Comparison of ENCODE assay signal across 1 cellular context in genomic region chr3:168533600-168533999, GRCh38.
TF ChIP-seq lines count a peak whose summit lies in the region.

No MANE protein-coding gene starts in this region.

TF ChIP-seq in GM23338, 12 proteins besides CTCF, POLR2A, EP300 and RAD21 (continued from another document):
- TF ChIP-seq, protein P1, sequence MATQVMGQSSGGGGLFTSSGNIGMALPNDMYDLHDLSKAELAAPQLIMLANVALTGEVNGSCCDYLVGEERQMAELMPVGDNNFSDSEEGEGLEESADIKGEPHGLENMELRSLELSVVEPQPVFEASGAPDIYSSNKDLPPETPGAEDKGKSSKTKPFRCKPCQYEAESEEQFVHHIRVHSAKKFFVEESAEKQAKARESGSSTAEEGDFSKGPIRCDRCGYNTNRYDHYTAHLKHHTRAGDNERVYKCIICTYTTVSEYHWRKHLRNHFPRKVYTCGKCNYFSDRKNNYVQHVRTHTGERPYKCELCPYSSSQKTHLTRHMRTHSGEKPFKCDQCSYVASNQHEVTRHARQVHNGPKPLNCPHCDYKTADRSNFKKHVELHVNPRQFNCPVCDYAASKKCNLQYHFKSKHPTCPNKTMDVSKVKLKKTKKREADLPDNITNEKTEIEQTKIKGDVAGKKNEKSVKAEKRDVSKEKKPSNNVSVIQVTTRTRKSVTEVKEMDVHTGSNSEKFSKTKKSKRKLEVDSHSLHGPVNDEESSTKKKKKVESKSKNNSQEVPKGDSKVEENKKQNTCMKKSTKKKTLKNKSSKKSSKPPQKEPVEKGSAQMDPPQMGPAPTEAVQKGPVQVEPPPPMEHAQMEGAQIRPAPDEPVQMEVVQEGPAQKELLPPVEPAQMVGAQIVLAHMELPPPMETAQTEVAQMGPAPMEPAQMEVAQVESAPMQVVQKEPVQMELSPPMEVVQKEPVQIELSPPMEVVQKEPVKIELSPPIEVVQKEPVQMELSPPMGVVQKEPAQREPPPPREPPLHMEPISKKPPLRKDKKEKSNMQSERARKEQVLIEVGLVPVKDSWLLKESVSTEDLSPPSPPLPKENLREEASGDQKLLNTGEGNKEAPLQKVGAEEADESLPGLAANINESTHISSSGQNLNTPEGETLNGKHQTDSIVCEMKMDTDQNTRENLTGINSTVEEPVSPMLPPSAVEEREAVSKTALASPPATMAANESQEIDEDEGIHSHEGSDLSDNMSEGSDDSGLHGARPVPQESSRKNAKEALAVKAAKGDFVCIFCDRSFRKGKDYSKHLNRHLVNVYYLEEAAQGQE (IDR thresholded peaks at IDR 0.05; ENCODE audit: unreplicated experiment) = no peak
- TF ChIP-seq EZH2 (IDR thresholded peaks at IDR 0.05; ENCODE audit: low read depth, unreplicated experiment) = no peak
